ENCODE assay signal across 23 cellular contexts in the genomic region with DNA sequence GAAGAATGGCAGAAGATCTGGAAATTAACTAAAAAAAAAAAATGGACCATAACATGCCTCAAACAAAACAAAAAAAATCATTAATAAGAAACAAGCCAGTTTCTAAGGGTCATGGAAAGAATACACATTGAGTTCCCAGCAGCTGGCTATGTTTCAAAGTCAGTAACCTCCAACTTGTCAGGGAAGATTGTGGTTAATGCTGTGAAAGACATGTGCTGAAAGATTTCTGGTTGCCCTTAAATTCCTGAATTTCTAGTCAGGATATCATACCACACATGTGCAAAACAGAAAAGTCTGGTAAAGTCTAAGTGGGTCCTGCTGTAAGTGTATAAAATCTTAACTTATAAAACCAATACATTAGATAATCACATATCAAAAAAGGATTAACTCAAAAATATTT. TPM values are rescaled to one million over a fixed set of nuclear protein-coding genes. Genes with fewer than 3 reads are reported as not detected.
DNase-seq lines count a peak whose midpoint lies in the region; ATAC-seq and TF ChIP-seq lines count a peak whose summit lies in the region.
"Had no signal": no experiment of that assay in that cellular context is flagged by ENCODE, and none has a peak within 500 bp of the region (broad histone marks: within the 10 kb centered on the region; RNA-seq: fewer than 3 reads in every experiment).

No MANE protein-coding gene starts in this region.

- H3K4me3 ChIP-seq in choroid plexus epithelial cell (ENCODE audit: low read depth, low read length): no peak overlapping the region
- H3K4me3 ChIP-seq: gastrocnemius medialis, tibial artery had no signal

- no peak for TF ChIP-seq CTCF in choroid plexus epithelial cell (conservative IDR thresholded peaks at IDR 0.05; ENCODE audit: low read depth, low read length)

- peak; percentile 62 for DNase-seq in EL
- peak; percentile 20 for DNase-seq in NCI-H226
- peak; percentile 88 for DNase-seq in choroid plexus epithelial cell (ENCODE audit: low read depth)
- DNase-seq in myocyte (ENCODE audit: low read depth): peak; percentile 68
- DNase-seq in NCI-H2107 (lab: John Stamatoyannopoulos, UW): no peak
- no peak for DNase-seq in stimulated activated CD8-positive, alpha-beta memory T cell treated with anti-CD3 and anti-CD28 coated beads, Interleukin-4, amount 100 ng/mL, for 48 hours
- DNase-seq: activated CD4-positive, alpha-beta T cell treated with anti-CD3 and anti-CD28 coated beads, Interleukin-2, amount 50 U/mL, for 1 hour; AML-193; gastrocnemius medialis; kidney glomerular epithelial cell; MV-4-11; NCI-H2081; NCI-H524 treated with DMSO at 0.1 percent for 48 hours; SHP77 treated with DMSO at 0.1 percent for 48 hours; stimulated activated CD4-positive, alpha-beta T cell treated with anti-CD3 and anti-CD28 coated beads, Interleukin-1b, Interleukin-23, amount 100 ng/mL, for 48 hours; stimulated activated naive CD4-positive, alpha-beta T cell treated with Interleukin-2 at 50 U/mL for 16 hours; tibial artery had no signal

- no peak for ATAC-seq in GM21723 (IDR thresholded peaks at IDR 0.05; ENCODE audit: unreplicated experiment)
- ATAC-seq: gastrocnemius medialis; HCT116; natural killer cell treated with Interleukin-12 subunit alpha and Interleukin-12 subunit beta and Interleukin-15 and Interleukin-18, amount 100 ng/mL, for 72 hours; sciatic nerve had no signal

RNA-seq across cellular contexts. Expression of a gene that starts 35.5 kb away (rescaled TPM):
- 60.4 and 103 TPM in 2 replicates for total RNA-seq in myocyte
- polyA plus RNA-seq in myocyte (2012): 186 TPM

RNA-seq across cellular contexts. Expression of a gene that starts 51.8 kb away (rescaled TPM):
- not detected in 2 replicates for total RNA-seq in myocyte
- polyA plus RNA-seq in myocyte (2012): not detected
- total RNA-seq: mesenteric fat pad; natural killer cell treated with Interleukin-12 subunit alpha and Interleukin-12 subunit beta and Interleukin-15 and Interleukin-18, amount 100 ng/mL, for 72 hours; sciatic nerve; T-helper 1 cell treated with Interleukin-12 subunit alpha and Interleukin-12 subunit beta and Interleukin-4 antibody, amounts not matched to agents 30 ng/mL and 1 ng/mL, for 36 hours had no signal

Comparison
In these comparisons a context has a peak if more than half of its experiments do, and no peak if none do; other contexts are left out.
1. DNase-seq: peak in EL (single experiment), NCI-H226 (single experiment), choroid plexus epithelial cell (single experiment) and myocyte (single experiment); none in NCI-H2107 (single experiment) and stimulated activated CD8-positive, alpha-beta memory T cell treated with anti-CD3 and anti-CD28 coated beads, Interleukin-4, amount 100 ng/mL, for 48 hours (single experiment).